ENCODE assay signal across 1 cellular context in genomic region chr16:2603165-2604015, GRCh38.
A peak's percentile ranks its signal among the peaks of the same experiment; 100 is the strongest.
TF ChIP-seq lines count a peak whose summit lies in the region.

No MANE protein-coding gene starts in this region.

TF ChIP-seq in H1, 55 proteins besides CTCF, POLR2A, EP300 and RAD21 (continued from another document):
- TF ChIP-seq EGR1 (IDR thresholded peaks at IDR 0.05; ENCODE audit: borderline replicate concordance, low read depth, low read length) (peak; percentile 82), SIX5 (IDR thresholded peaks at IDR 0.05; ENCODE audit: low read depth, low read length) (peak; percentile 26; the same call in 1 of the 2 replicates), POLR2AphosphoS5 (IDR thresholded peaks at IDR 0.05; ENCODE audit: low read depth, low read length) (peak; percentile 79), CTBP2 (IDR thresholded peaks at IDR 0.05; ENCODE audit: borderline replicate concordance, insufficient read depth, insufficient read length, low read length) (peak; percentile 28), EZH2 (IDR thresholded peaks at IDR 0.05; ENCODE audit: low read depth, low read length, severe bottlenecking) (no peak), HDAC2 (IDR thresholded peaks at IDR 0.05; ENCODE audit: borderline replicate concordance in 1 of 2, low read depth in 2 of 2, low read length in 2 of 2) (0 out of 4 replicates have a peak, but pooled peaks have one; percentile 45 to 70), TCF12 (IDR thresholded peaks at IDR 0.05; ENCODE audit: low read depth, low read length) (no peak), KDM1A (IDR thresholded peaks at IDR 0.05; ENCODE audit: borderline replicate concordance, low read length) (no peak), FOSL1 (IDR thresholded peaks at IDR 0.05; ENCODE audit: insufficient read depth, low read depth, low read length) (no peak), CHD1 (IDR thresholded peaks at IDR 0.05; ENCODE audit: low read depth, low read length) (no peak), ASH2L (IDR thresholded peaks at IDR 0.05; ENCODE audit: low read length) (peak; percentile 86), SP4 (IDR thresholded peaks at IDR 0.05; ENCODE audit: low read length) (peak; percentile 97), RFX5 (IDR thresholded peaks at IDR 0.05; ENCODE audit: borderline replicate concordance, low read depth, low read length) (no peak), TEAD4 (IDR thresholded peaks at IDR 0.05; ENCODE audit: low read depth, low read length) (no peak), SUZ12 (IDR thresholded peaks at IDR 0.05; ENCODE audit: low read length) (no peak), TAF1 (IDR thresholded peaks at IDR 0.05; ENCODE audit: low read depth, low read length) (peak; percentile 96), RBBP5 (IDR thresholded peaks at IDR 0.05; ENCODE audit: borderline replicate concordance, low read depth, low read length) (no peak), RXRA (IDR thresholded peaks at IDR 0.05; ENCODE audit: insufficient read depth, low read depth, low read length) (no peak), SIRT6 (IDR thresholded peaks at IDR 0.05; ENCODE audit: low read length) (no peak), GTF2F1 (IDR thresholded peaks at IDR 0.05; ENCODE audit: borderline replicate concordance, low read depth, low read length) (peak; percentile 73; the same call in 1 of the 2 replicates), CBX5 (IDR thresholded peaks at IDR 0.05; ENCODE audit: low read depth, low read length) (no peak), CEBPB (IDR thresholded peaks at IDR 0.05; ENCODE audit: low read depth, low read length) (no peak), BRCA1 (IDR thresholded peaks at IDR 0.05; ENCODE audit: low read depth, low read length) (peak; percentile 13; the same call in 1 of the 2 replicates), NRF1 (IDR thresholded peaks at IDR 0.05; ENCODE audit: low read depth, low read length) (no peak), SP2 (IDR thresholded peaks at IDR 0.05; ENCODE audit: low read length) (no peak), PHF8 (conservative IDR thresholded peaks at IDR 0.05; ENCODE audit: low read depth, low read length) (peak; percentile 92), MAFK (IDR thresholded peaks at IDR 0.05; ENCODE audit: low read depth, low read length) (no peak), GABPA (IDR thresholded peaks at IDR 0.05; ENCODE audit: borderline replicate concordance, insufficient read depth, low read length) (peak; percentile 100), CBX8 (IDR thresholded peaks at IDR 0.05; ENCODE audit: borderline replicate concordance, low read depth, low read length) (no peak), BACH1 (IDR thresholded peaks at IDR 0.05; ENCODE audit: low read length) (0 out of 2 replicates have a peak, but pooled peaks have one; percentile 33), HDAC6 (IDR thresholded peaks at IDR 0.05; ENCODE audit: low read depth, low read length) (no peak), SAP30 (IDR thresholded peaks at IDR 0.05; ENCODE audit: insufficient read depth, insufficient replicate concordance, low read length) (no peak), KDM4A (IDR thresholded peaks at IDR 0.05; ENCODE audit: low read depth, low read length, severe bottlenecking) (peak; percentile 38), YY1 (IDR thresholded peaks at IDR 0.05; ENCODE audit: low read depth, low read length) (peak; percentile 89), POU5F1 (IDR thresholded peaks at IDR 0.05; ENCODE audit: low read depth, low read length) (no peak), RNF2 (IDR thresholded peaks at IDR 0.05; ENCODE audit: borderline replicate concordance, low read depth, low read length, missing control alignments, poor library complexity, severe bottlenecking) (no peak), NANOG (IDR thresholded peaks at IDR 0.05; ENCODE audit: insufficient read depth, low read depth, low read length, poor library complexity, severe bottlenecking) (peak; percentile 22), CREB1 (IDR thresholded peaks at IDR 0.05) (peak; percentile 48), SP1 (IDR thresholded peaks at IDR 0.05; ENCODE audit: low read depth, low read length) (peak; percentile 81; the same call in 1 of the 2 replicates), SRF (IDR thresholded peaks at IDR 0.05; ENCODE audit: low read depth, low read length) (peak; percentile 53), CHD2 (IDR thresholded peaks at IDR 0.05; ENCODE audit: low read length) (peak; percentile 51; the same call in 1 of the 2 replicates), JUND (IDR thresholded peaks at IDR 0.05; ENCODE audit: low read length) (no peak), BCL11A (IDR thresholded peaks at IDR 0.05; ENCODE audit: low read depth in 2 of 2, low read length in 2 of 2) (no peak)
- TF ChIP-seq, protein P1, sequence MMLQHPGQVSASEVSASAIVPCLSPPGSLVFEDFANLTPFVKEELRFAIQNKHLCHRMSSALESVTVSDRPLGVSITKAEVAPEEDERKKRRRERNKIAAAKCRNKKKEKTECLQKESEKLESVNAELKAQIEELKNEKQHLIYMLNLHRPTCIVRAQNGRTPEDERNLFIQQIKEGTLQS (IDR thresholded peaks at IDR 0.05; ENCODE audit: insufficient read depth, low read depth, low read length): peak; percentile 57; the same call in 1 of the 2 replicates
- TF ChIP-seq, protein P2, sequence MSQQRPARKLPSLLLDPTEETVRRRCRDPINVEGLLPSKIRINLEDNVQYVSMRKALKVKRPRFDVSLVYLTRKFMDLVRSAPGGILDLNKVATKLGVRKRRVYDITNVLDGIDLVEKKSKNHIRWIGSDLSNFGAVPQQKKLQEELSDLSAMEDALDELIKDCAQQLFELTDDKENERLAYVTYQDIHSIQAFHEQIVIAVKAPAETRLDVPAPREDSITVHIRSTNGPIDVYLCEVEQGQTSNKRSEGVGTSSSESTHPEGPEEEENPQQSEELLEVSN (IDR thresholded peaks at IDR 0.05): peak; percentile 70
- TF ChIP-seq, protein P3, sequence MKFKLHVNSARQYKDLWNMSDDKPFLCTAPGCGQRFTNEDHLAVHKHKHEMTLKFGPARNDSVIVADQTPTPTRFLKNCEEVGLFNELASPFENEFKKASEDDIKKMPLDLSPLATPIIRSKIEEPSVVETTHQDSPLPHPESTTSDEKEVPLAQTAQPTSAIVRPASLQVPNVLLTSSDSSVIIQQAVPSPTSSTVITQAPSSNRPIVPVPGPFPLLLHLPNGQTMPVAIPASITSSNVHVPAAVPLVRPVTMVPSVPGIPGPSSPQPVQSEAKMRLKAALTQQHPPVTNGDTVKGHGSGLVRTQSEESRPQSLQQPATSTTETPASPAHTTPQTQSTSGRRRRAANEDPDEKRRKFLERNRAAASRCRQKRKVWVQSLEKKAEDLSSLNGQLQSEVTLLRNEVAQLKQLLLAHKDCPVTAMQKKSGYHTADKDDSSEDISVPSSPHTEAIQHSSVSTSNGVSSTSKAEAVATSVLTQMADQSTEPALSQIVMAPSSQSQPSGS (IDR thresholded peaks at IDR 0.05; ENCODE audit: low read length): 0 out of 2 replicates have a peak, but pooled peaks have one; percentile 43
- TF ChIP-seq, protein P4, sequence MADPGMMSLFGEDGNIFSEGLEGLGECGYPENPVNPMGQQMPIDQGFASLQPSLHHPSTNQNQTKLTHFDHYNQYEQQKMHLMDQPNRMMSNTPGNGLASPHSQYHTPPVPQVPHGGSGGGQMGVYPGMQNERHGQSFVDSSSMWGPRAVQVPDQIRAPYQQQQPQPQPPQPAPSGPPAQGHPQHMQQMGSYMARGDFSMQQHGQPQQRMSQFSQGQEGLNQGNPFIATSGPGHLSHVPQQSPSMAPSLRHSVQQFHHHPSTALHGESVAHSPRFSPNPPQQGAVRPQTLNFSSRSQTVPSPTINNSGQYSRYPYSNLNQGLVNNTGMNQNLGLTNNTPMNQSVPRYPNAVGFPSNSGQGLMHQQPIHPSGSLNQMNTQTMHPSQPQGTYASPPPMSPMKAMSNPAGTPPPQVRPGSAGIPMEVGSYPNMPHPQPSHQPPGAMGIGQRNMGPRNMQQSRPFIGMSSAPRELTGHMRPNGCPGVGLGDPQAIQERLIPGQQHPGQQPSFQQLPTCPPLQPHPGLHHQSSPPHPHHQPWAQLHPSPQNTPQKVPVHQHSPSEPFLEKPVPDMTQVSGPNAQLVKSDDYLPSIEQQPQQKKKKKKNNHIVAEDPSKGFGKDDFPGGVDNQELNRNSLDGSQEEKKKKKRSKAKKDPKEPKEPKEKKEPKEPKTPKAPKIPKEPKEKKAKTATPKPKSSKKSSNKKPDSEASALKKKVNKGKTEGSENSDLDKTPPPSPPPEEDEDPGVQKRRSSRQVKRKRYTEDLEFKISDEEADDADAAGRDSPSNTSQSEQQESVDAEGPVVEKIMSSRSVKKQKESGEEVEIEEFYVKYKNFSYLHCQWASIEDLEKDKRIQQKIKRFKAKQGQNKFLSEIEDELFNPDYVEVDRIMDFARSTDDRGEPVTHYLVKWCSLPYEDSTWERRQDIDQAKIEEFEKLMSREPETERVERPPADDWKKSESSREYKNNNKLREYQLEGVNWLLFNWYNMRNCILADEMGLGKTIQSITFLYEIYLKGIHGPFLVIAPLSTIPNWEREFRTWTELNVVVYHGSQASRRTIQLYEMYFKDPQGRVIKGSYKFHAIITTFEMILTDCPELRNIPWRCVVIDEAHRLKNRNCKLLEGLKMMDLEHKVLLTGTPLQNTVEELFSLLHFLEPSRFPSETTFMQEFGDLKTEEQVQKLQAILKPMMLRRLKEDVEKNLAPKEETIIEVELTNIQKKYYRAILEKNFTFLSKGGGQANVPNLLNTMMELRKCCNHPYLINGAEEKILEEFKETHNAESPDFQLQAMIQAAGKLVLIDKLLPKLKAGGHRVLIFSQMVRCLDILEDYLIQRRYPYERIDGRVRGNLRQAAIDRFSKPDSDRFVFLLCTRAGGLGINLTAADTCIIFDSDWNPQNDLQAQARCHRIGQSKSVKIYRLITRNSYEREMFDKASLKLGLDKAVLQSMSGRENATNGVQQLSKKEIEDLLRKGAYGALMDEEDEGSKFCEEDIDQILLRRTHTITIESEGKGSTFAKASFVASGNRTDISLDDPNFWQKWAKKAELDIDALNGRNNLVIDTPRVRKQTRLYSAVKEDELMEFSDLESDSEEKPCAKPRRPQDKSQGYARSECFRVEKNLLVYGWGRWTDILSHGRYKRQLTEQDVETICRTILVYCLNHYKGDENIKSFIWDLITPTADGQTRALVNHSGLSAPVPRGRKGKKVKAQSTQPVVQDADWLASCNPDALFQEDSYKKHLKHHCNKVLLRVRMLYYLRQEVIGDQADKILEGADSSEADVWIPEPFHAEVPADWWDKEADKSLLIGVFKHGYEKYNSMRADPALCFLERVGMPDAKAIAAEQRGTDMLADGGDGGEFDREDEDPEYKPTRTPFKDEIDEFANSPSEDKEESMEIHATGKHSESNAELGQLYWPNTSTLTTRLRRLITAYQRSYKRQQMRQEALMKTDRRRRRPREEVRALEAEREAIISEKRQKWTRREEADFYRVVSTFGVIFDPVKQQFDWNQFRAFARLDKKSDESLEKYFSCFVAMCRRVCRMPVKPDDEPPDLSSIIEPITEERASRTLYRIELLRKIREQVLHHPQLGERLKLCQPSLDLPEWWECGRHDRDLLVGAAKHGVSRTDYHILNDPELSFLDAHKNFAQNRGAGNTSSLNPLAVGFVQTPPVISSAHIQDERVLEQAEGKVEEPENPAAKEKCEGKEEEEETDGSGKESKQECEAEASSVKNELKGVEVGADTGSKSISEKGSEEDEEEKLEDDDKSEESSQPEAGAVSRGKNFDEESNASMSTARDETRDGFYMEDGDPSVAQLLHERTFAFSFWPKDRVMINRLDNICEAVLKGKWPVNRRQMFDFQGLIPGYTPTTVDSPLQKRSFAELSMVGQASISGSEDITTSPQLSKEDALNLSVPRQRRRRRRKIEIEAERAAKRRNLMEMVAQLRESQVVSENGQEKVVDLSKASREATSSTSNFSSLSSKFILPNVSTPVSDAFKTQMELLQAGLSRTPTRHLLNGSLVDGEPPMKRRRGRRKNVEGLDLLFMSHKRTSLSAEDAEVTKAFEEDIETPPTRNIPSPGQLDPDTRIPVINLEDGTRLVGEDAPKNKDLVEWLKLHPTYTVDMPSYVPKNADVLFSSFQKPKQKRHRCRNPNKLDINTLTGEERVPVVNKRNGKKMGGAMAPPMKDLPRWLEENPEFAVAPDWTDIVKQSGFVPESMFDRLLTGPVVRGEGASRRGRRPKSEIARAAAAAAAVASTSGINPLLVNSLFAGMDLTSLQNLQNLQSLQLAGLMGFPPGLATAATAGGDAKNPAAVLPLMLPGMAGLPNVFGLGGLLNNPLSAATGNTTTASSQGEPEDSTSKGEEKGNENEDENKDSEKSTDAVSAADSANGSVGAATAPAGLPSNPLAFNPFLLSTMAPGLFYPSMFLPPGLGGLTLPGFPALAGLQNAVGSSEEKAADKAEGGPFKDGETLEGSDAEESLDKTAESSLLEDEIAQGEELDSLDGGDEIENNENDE (IDR thresholded peaks at IDR 0.05; ENCODE audit: insufficient replicate concordance, low read length): no peak
- TF ChIP-seq, protein P5, sequence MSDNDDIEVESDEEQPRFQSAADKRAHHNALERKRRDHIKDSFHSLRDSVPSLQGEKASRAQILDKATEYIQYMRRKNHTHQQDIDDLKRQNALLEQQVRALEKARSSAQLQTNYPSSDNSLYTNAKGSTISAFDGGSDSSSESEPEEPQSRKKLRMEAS (IDR thresholded peaks at IDR 0.05): peak; percentile 91
